Comparison of ENCODE assay signal across 26 cellular contexts in genomic region chr17:14808425-14808824, GRCh38.
"Had no signal": no experiment of that assay in that cellular context is flagged by ENCODE, and none has a peak within 500 bp of the region (broad histone marks: within the 10 kb centered on the region; RNA-seq: fewer than 3 reads in every experiment).

No MANE protein-coding gene starts in this region.

- H3K9me3 ChIP-seq: neutrophil, psoas muscle, right lobe of liver, sigmoid colon, thoracic aorta, thyroid gland, upper lobe of left lung, vagina had no signal

- H3K27ac ChIP-seq: neutrophil, parathyroid adenoma, psoas muscle, right lobe of liver, sigmoid colon, stomach, thoracic aorta, thyroid gland, tibial nerve, upper lobe of left lung, vagina had no signal

- H3K4me3 ChIP-seq: psoas muscle, right lobe of liver, sigmoid colon, stomach, thoracic aorta, thyroid gland, tibial nerve, upper lobe of left lung, vagina had no signal

- H3K4me1 ChIP-seq: parathyroid adenoma, psoas muscle, right lobe of liver, sigmoid colon, thyroid gland, tibial nerve, upper lobe of left lung had no signal

- ATAC-seq: natural killer cell treated with Interleukin-12 subunit alpha and Interleukin-12 subunit beta and Interleukin-15 and Interleukin-18, amount 100 ng/mL, for 72 hours; psoas muscle; right cardiac atrium; right lobe of liver; stimulated activated effector memory CD8-positive, alpha-beta T cell treated with anti-CD3 and anti-CD28 coated beads, Interleukin-12 subunit alpha, Interleukin-12 subunit beta, amount 100 ng/mL, for 72 hours; stimulated activated naive B cell treated with anti-CD40 and anti-IgM and Interleukin-4, amounts not matched to agents 10 μg/mL and 1 μg/mL and 100 μg/mL, for 72 hours had no signal

- H3K36me3 ChIP-seq: neutrophil, right lobe of liver, sigmoid colon, stomach, thoracic aorta, thyroid gland, tibial nerve, upper lobe of left lung, vagina had no signal

- FAIRE-seq: small intestine, urothelium cell line had no signal

- H3K9ac ChIP-seq: parathyroid adenoma had no signal

- DNase-seq: nephron progenitor cell; nucleus accumbens; posterior cingulate gyrus; psoas muscle; right cardiac atrium; right lobe of liver; sigmoid colon; small intestine; stimulated activated CD4-positive, alpha-beta T cell treated with anti-CD3 and anti-CD28 coated beads, Interleukin-15, amount 100 ng/mL, for 24 hours; stimulated activated CD4-positive, alpha-beta T cell treated with anti-CD3 and anti-CD28 coated beads, Interleukin-2, amount 100 ng/mL, for 24 hours; stimulated activated CD4-positive, alpha-beta T cell treated with anti-CD3 and anti-CD28 coated beads, Interleukin-2, amount 100 ng/mL, for 48 hours; stimulated activated CD4-positive, alpha-beta T cell treated with anti-CD3 and anti-CD28 coated beads, Interleukin-4, amount 100 ng/mL, for 24 hours; stimulated activated naive B cell treated with anti-CD40 and anti-IgM and Interleukin-4, amounts not matched to agents 10 μg/mL and 1 μg/mL and 100 μg/mL, for 72 hours; stimulated activated naive CD4-positive, alpha-beta T cell treated with Interleukin-2 at 50 U/mL for 16 hours; stomach; thyroid gland; trophoblast cell; upper lobe of left lung had no signal
